23 cellular contexts compared by ENCODE assay signal in the genomic region with DNA sequence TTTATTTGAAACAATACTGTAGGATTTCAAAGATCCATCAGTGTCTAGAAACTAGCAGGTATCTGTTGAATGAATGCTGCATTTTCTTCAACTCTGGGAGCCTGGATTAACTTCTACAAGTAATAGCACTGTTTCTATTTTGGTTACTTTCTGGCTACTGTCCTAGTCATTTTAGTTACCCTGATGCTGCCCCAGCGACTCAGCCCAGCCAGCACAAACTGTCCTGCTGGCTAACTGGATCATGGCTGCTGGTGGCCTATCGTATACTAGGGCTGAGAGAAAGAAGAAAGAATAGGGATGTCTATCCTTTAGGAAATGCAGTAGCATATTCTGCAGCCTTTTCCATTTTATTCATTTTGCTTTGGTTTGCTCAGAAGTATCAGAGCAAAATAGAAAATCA. TPM values are rescaled to one million over a fixed set of nuclear protein-coding genes. Genes with fewer than 3 reads are reported as not detected.
A peak's percentile ranks its signal among the peaks of the same experiment; 100 is the strongest.
DNase-seq lines count a peak whose midpoint lies in the region; ATAC-seq and TF ChIP-seq lines count a peak whose summit lies in the region.
"Had no signal": no experiment of that assay in that cellular context is flagged by ENCODE, and none has a peak within 500 bp of the region (broad histone marks: within the 10 kb centered on the region; RNA-seq: fewer than 3 reads in every experiment).

No MANE protein-coding gene starts in this region.

- no peak for TF ChIP-seq CTCF in AG10803 (conservative IDR thresholded peaks at IDR 0.05; ENCODE audit: low read length)
- no peak for TF ChIP-seq CTCF in osteocyte (IDR thresholded peaks at IDR 0.05)
- no peak for TF ChIP-seq CTCF in brain microvascular endothelial cell (IDR thresholded peaks at IDR 0.05; ENCODE audit: low read depth, low read length, missing control alignments)

- peaks cover 72% of the 10 kb centered on the region for H3K36me3 Mint-ChIP-seq in osteocyte (ENCODE audit: unreplicated experiment)
- H3K36me3 Mint-ChIP-seq: activated naive CD4-positive, alpha-beta T cell treated with anti-CD3 and anti-CD28 coated beads, Interleukin-2, amount 10 ng/mL, durations not matched to agents 7 days and 5 days; brain; neural progenitor cell had no signal

- H3K36me3 ChIP-seq in brain microvascular endothelial cell (replicated peaks) = peaks cover 12% of the 10 kb centered on the region
- H3K36me3 ChIP-seq: neural progenitor cell had no signal

- no peak overlapping the region for H3K4me3 Mint-ChIP-seq in osteocyte (ENCODE audit: unreplicated experiment)
- H3K4me3 Mint-ChIP-seq: activated B cell treated with CpG ODN at 0.5 μM for 24 hours; activated CD8-positive, alpha-beta T cell treated with anti-CD3 and anti-CD28 coated beads for 36 hours; activated naive CD4-positive, alpha-beta T cell treated with anti-CD3 and anti-CD28 coated beads, Interleukin-2, amount 10 ng/mL, durations not matched to agents 7 days and 5 days; brain; neural progenitor cell; T-helper 17 cell had no signal

- H3K27ac ChIP-seq in brain microvascular endothelial cell = no peak overlapping the region
- H3K27ac ChIP-seq: neural progenitor cell had no signal

- H3K27me3 Mint-ChIP-seq in osteocyte (ENCODE audit: unreplicated experiment) = no peaks in the 10 kb centered on the region
- H3K27me3 Mint-ChIP-seq: activated CD8-positive, alpha-beta T cell treated with anti-CD3 and anti-CD28 coated beads for 36 hours; brain had no signal

- DNase-seq in AG10803 (ENCODE audit: low read depth) (peak; percentile 18), LHCN-M2 (ENCODE audit: low read depth) (peak; percentile 56), fibroblast of gingiva (ENCODE audit: low read depth) (peak; percentile 5), osteocyte (ENCODE audit: extremely low spot score, unreplicated experiment) (no peak), brain microvascular endothelial cell (no peak)
- DNase-seq: activated B cell treated with CpG ODN at 0.5 μM for 24 hours; activated CD8-positive, alpha-beta T cell treated with anti-CD3 and anti-CD28 coated beads for 36 hours; activated naive CD4-positive, alpha-beta T cell treated with anti-CD3 and anti-CD28 coated beads, Interleukin-2, amount 10 ng/mL, durations not matched to agents 7 days and 5 days; activated T-cell treated with anti-CD3 and anti-CD28 coated beads, Interleukin-2, amount 50 U/mL, for 48 hours; AML-193; DMS79; NCI-H2029 treated with DMSO at 0.1 percent for 48 hours; NCI-H524; SIG-M5; T-helper 17 cell; testis had no signal

- in situ Hi-C loops in brain microvascular endothelial cell (cut with HindIII; ENCODE audit: low pct_ligation_motif_present, low sequenced_read_pairs) = no loop called here

- peaks cover 64% of the 10 kb centered on the region for H3K4me1 Mint-ChIP-seq in osteocyte (ENCODE audit: unreplicated experiment)
- H3K4me1 Mint-ChIP-seq: activated naive CD4-positive, alpha-beta T cell treated with anti-CD3 and anti-CD28 coated beads, Interleukin-2, amount 10 ng/mL, durations not matched to agents 7 days and 5 days; neural progenitor cell had no signal

- no peaks in the 10 kb centered on the region for H3K9me3 Mint-ChIP-seq in osteocyte (ENCODE audit: unreplicated experiment)
- H3K9me3 Mint-ChIP-seq: activated B cell treated with CpG ODN at 0.5 μM for 24 hours; activated CD8-positive, alpha-beta T cell treated with anti-CD3 and anti-CD28 coated beads for 36 hours; activated naive CD4-positive, alpha-beta T cell treated with anti-CD3 and anti-CD28 coated beads, Interleukin-2, amount 10 ng/mL, durations not matched to agents 7 days and 5 days; brain; neural progenitor cell had no signal

- H3K27ac Mint-ChIP-seq in osteocyte (ENCODE audit: unreplicated experiment) = peak overlapping the region; percentile 93
- H3K27ac Mint-ChIP-seq: activated B cell treated with CpG ODN at 0.5 μM for 24 hours; activated CD8-positive, alpha-beta T cell treated with anti-CD3 and anti-CD28 coated beads for 36 hours; activated naive CD4-positive, alpha-beta T cell treated with anti-CD3 and anti-CD28 coated beads, Interleukin-2, amount 10 ng/mL, durations not matched to agents 7 days and 5 days; brain; neural progenitor cell; T-helper 17 cell had no signal

- H3K4me3 ChIP-seq in AG10803 (ENCODE audit: low read length) (no peak overlapping the region), brain microvascular endothelial cell (ENCODE audit: low read depth, low read length) (no peak overlapping the region)
- H3K4me3 ChIP-seq: neural progenitor cell, testis had no signal

- no peaks in the 10 kb centered on the region for H3K27me3 ChIP-seq in brain microvascular endothelial cell (replicated peaks)
- H3K27me3 ChIP-seq: neural progenitor cell, testis had no signal

- ATAC-seq in HG02884 (IDR thresholded peaks at IDR 0.05; ENCODE audit: unreplicated experiment) = no peak
- no peak for ATAC-seq in HG02763 (IDR thresholded peaks at IDR 0.05; ENCODE audit: unreplicated experiment)
- no peak for ATAC-seq in GM18870 (IDR thresholded peaks at IDR 0.05; ENCODE audit: unreplicated experiment)
- ATAC-seq: activated CD8-positive, alpha-beta T cell treated with anti-CD3 and anti-CD28 coated beads for 36 hours; left lobe of liver; T-helper 17 cell had no signal

RNA-seq across cellular contexts. Expression of a gene that starts 53.9 kb away (rescaled TPM):
- total RNA-seq in LHCN-M2 (2014; rRNA removed) (17.6 and 19.0 TPM in 2 replicates), osteocyte (654 and 670 TPM in 2 replicates)
- 17.3 TPM for polyA plus RNA-seq in LHCN-M2 (2012)
- total RNA-seq: activated CD8-positive, alpha-beta T cell treated with anti-CD3 and anti-CD28 coated beads for 36 hours; OCI-LY7 had no signal

Comparison
In these comparisons a context has a peak if more than half of its experiments do, and no peak if none do; other contexts are left out.
1. DNase-seq: peak in AG10803 (single experiment), LHCN-M2 (single experiment) and fibroblast of gingiva (single experiment); none in osteocyte (single experiment) and brain microvascular endothelial cell (single experiment).
2. RNA of a gene that starts 53.9 kb away (total RNA-seq): 654 to 670 TPM in osteocyte; 17.6 to 19.0 TPM in LHCN-M2; every median in the first group is over 10 times any median in the second.